8 cellular contexts compared by ENCODE assay signal in the genomic region with DNA sequence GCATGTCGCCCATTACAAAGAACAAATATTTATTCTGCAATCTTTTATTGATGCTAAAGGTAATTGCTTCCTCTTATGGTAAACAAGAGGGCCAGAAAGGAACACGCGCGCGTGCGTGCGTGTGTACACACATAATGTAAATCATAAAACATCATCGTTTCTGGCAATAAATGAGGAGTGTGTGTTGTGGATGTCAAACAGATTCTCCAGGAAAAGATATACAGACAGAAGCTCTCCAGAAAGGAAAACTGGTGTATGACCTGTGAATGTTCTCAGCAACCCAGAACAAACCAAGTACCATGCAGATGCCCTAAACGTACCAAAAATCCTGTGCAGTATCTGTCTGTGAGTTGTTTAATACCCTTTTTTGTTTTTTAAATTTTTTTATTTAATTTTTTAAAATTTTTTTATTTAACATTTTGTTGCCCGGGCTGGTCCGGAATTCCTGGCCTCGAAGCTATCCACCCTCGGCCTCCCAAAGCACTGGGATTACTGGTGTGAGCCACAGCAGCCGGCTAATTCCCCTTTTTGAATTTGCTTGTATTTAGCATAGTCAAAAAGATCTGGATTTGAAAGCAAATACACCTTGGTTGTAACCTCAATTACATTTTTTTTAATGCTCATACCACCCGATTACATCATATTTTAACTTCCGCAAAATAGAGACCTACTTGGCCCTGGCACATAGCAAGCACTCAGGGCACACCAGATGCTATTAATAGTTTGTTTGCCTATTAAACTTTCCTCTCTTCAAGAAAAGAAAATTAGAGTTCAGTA. TPM values are rescaled to one million over a fixed set of nuclear protein-coding genes. Genes with fewer than 3 reads are reported as not detected.
DNase-seq lines count a peak whose midpoint lies in the region; ATAC-seq and TF ChIP-seq lines count a peak whose summit lies in the region.

No MANE protein-coding gene starts in this region.

- peak overlapping the region in 3 of 4 donors; percentile 76 to 100 (median 98) for H3K4me3 Mint-ChIP-seq in CD4-positive, CD25-positive, alpha-beta regulatory T cell

- peaks cover 7 to 28% (median 17%) of the 10 kb centered on the region in 4 donors for H3K4me1 Mint-ChIP-seq in CD4-positive, CD25-positive, alpha-beta regulatory T cell

- no peaks in the 10 kb centered on the region for H3K9me3 ChIP-seq in CD4-positive, CD25-positive, alpha-beta regulatory T cell (ENCODE audit: control insufficient read depth in 2 of 2, low read length in 2 of 2)
- peaks cover 3% of the 10 kb centered on the region for H3K9me3 ChIP-seq in Karpas-422 (ENCODE audit: low read length)

- no peaks in the 10 kb centered on the region for H3K27me3 Mint-ChIP-seq in CD4-positive, CD25-positive, alpha-beta regulatory T cell

- H3K36me3 ChIP-seq in CD4-positive, CD25-positive, alpha-beta regulatory T cell (ENCODE audit: control insufficient read depth, insufficient read depth, low read length): no peaks in the 10 kb centered on the region
- H3K36me3 ChIP-seq in Karpas-422 (ENCODE audit: insufficient read depth, low read length) (no peaks in the 10 kb centered on the region; the same call in 1 of the 2 replicates), urinary bladder (ENCODE audit: insufficient read depth) (no peaks in the 10 kb centered on the region)

- no peak for ATAC-seq in CD4-positive, CD25-positive, alpha-beta regulatory T cell (ENCODE audit: low read depth in 2 of 2)
- no peak for ATAC-seq in GM18868 (IDR thresholded peaks at IDR 0.05; ENCODE audit: unreplicated experiment)
- no peak for ATAC-seq in HG03565 (IDR thresholded peaks at IDR 0.05; ENCODE audit: unreplicated experiment)

- H3K9ac ChIP-seq in Karpas-422 (ENCODE audit: low read length): peak overlapping the region; percentile 98

- peaks cover 21% of the 10 kb centered on the region for H3K4me1 ChIP-seq in CD4-positive, CD25-positive, alpha-beta regulatory T cell (ENCODE audit: control insufficient read depth, insufficient read depth, low read length, poor library complexity, severe bottlenecking)
- H3K4me1 ChIP-seq in Karpas-422 (ENCODE audit: low read length) (peaks cover 26% of the 10 kb centered on the region), urinary bladder (ENCODE audit: insufficient read depth) (no peaks in the 10 kb centered on the region)

- no peak for TF ChIP-seq CTCF in astrocyte of the spinal cord (IDR thresholded peaks at IDR 0.05; ENCODE audit: low read depth, low read length)

- no peaks in the 10 kb centered on the region for H3K36me3 Mint-ChIP-seq in CD4-positive, CD25-positive, alpha-beta regulatory T cell

- H3K9me3 Mint-ChIP-seq in CD4-positive, CD25-positive, alpha-beta regulatory T cell: peaks cover 0 to 2% (median 0%) of the 10 kb centered on the region in 7 donors

- no peaks in the 10 kb centered on the region for H4K20me1 ChIP-seq in Karpas-422 (ENCODE audit: insufficient read depth, low read depth, low read length)

- no peaks in the 10 kb centered on the region for H3K27me3 ChIP-seq in CD4-positive, CD25-positive, alpha-beta regulatory T cell (ENCODE audit: control insufficient read depth, insufficient read depth, low read length)
- H3K27me3 ChIP-seq in Karpas-422 (ENCODE audit: low read length): no peaks in the 10 kb centered on the region

- peaks cover 44% of the 10 kb centered on the region for H3K79me2 ChIP-seq in Karpas-422 (ENCODE audit: low read length)

- peak overlapping the region; percentile 83 for H2AFZ ChIP-seq in Karpas-422 (ENCODE audit: low read length)

- in situ Hi-C loops in astrocyte of the spinal cord (cut with HindIII; ENCODE audit: low sequenced_read_pairs): no loop called here

- no peak for DNase-seq in CD4-positive, CD25-positive, alpha-beta regulatory T cell
- peak; percentile 92 for DNase-seq in Karpas-422
- no peak for DNase-seq in astrocyte of the spinal cord (ENCODE audit: low read depth, low spot score)
- peak; percentile 35 for DNase-seq in medulla oblongata (ENCODE audit: extremely low spot score)
- no peak for DNase-seq in stimulated activated naive CD4-positive, alpha-beta T cell treated with Interleukin-2 at 50 U/mL for 16 hours (lab: John Stamatoyannopoulos, UW)

- peak overlapping the region; percentile 87 for H3K27ac ChIP-seq in CD4-positive, CD25-positive, alpha-beta regulatory T cell (ENCODE audit: insufficient read depth, low read length, poor library complexity, severe bottlenecking)
- H3K27ac ChIP-seq in Karpas-422 (ENCODE audit: low read length) (peak overlapping the region; percentile 90), urinary bladder (ENCODE audit: low read depth) (no peak overlapping the region)

- WGBS in urinary bladder: 46% methylated on average over 16 of the region's 16 CpGs

- H3K9me2 ChIP-seq in Karpas-422 (replicated peaks; ENCODE audit: insufficient read depth, low read length): no peaks in the 10 kb centered on the region

- peak overlapping the region; percentile 88 to 96 (median 96) for H3K27ac Mint-ChIP-seq in CD4-positive, CD25-positive, alpha-beta regulatory T cell

- peak overlapping the region; percentile 100 for H3K4me2 ChIP-seq in Karpas-422 (ENCODE audit: low read depth, low read length, poor library complexity, severe bottlenecking)

- peak overlapping the region; percentile 92 for H3K4me3 ChIP-seq in CD4-positive, CD25-positive, alpha-beta regulatory T cell (ENCODE audit: low read depth, low read length)
- H3K4me3 ChIP-seq in Karpas-422 (ENCODE audit: low read length): peak overlapping the region; percentile 73
- peak overlapping the region; percentile 61 for H3K4me3 ChIP-seq in astrocyte of the spinal cord (ENCODE audit: low read depth, low read length)
- H3K4me3 ChIP-seq in urinary bladder (ENCODE audit: low read depth, low read length): peak overlapping the region; percentile 89

RNA-seq across cellular contexts. Expression of gene NUDT3, which starts 0.9 kb away (rescaled TPM):
- 22.4 TPM for total RNA-seq in CD4-positive, CD25-positive, alpha-beta regulatory T cell
- 10 to 100 TPM in 1 of 4 donors, 1 to 10 TPM in 3; 8.5 to 10.1 (median 9.8) TPM for polyA plus RNA-seq in CD4-positive, CD25-positive, alpha-beta regulatory T cell
- 33.7 and 41.7 TPM in 2 replicates for total RNA-seq in Karpas-422 (2014; rRNA removed; shearing (Covaris generic); ENCODE audit: low replicate concordance)
- total RNA-seq in urinary bladder: 43.9 TPM
- polyA plus RNA-seq in urinary bladder: 20.7 TPM

RNA-seq across cellular contexts. Expression of gene RPS10, which starts 32.5 kb away (rescaled TPM):
- 1,546 TPM for total RNA-seq in CD4-positive, CD25-positive, alpha-beta regulatory T cell
- 1,000 to 10,000 TPM; 1,432 to 2,034 (median 1,717) TPM for polyA plus RNA-seq in CD4-positive, CD25-positive, alpha-beta regulatory T cell
- total RNA-seq in Karpas-422 (2014; rRNA removed; shearing (Covaris generic); ENCODE audit: low replicate concordance): 2,938 and 3,077 TPM in 2 replicates
- 1,395 TPM for total RNA-seq in urinary bladder
- polyA plus RNA-seq in urinary bladder: 2,930 TPM

Comparison
In these comparisons a context has a peak if more than half of its experiments do, and no peak if none do; other contexts are left out.
1. DNase-seq: peak in Karpas-422 (single experiment) and medulla oblongata (single experiment); none in CD4-positive, CD25-positive, alpha-beta regulatory T cell (0 of 3), astrocyte of the spinal cord (single experiment) and stimulated activated naive CD4-positive, alpha-beta T cell treated with Interleukin-2 at 50 U/mL for 16 hours (single experiment).
2. Peak in every context shown above with its lines, with median percentiles within 50 percentile points of each other: H3K4me3 ChIP-seq.